In genomic region chr16:58032710-58033293, GRCh38 we compare ENCODE assay signal across 12 cellular contexts. TPM values are rescaled to one million over a fixed set of nuclear protein-coding genes. Genes with fewer than 3 reads are reported as not detected.
DNase-seq lines count a peak whose midpoint lies in the region; ATAC-seq and TF ChIP-seq lines count a peak whose summit lies in the region.
"Had no signal": no experiment of that assay in that cellular context is flagged by ENCODE, and none has a peak within 500 bp of the region (broad histone marks: within the 10 kb centered on the region; RNA-seq: fewer than 3 reads in every experiment).

No MANE protein-coding gene starts in this region.

- DNase-seq in NCI-H2227 (lab: John Stamatoyannopoulos, UW; ENCODE audit: unreplicated experiment): peak; percentile 47
- peak; percentile 79 for DNase-seq in chondrocyte (ENCODE audit: low spot score)
- DNase-seq in right lobe of liver: peak; percentile 88 to 97 (median 95)
- DNase-seq in substantia nigra (lab: John Stamatoyannopoulos, UW): peak in 39 of 49 donors; percentile 19 to 78 (median 58)
- no peak for DNase-seq in OCI-M2 (lab: John Stamatoyannopoulos, UW; ENCODE audit: unreplicated experiment)
- DNase-seq: NCI-H1694 treated with DMSO at 0.1 percent for 48 hours, T-helper 17 cell had no signal

- H3K27me3 Mint-ChIP-seq in chondrocyte (ENCODE audit: low read depth): no peaks in the 10 kb centered on the region
- H3K27me3 Mint-ChIP-seq: activated naive CD4-positive, alpha-beta T cell treated with anti-CD3 and anti-CD28 coated beads, Interleukin-2, amount 50 U/mL, for 24 hours; T-helper 17 cell had no signal

- TF ChIP-seq CTCF in chondrocyte (IDR thresholded peaks at IDR 0.05) (no peak), right lobe of liver (IDR thresholded peaks at IDR 0.05) (no peak)

- H3K4me1 ChIP-seq in right lobe of liver: peaks cover 0 to 63% (median 37%) of the 10 kb centered on the region in 4 donors

- H3K9me3 Mint-ChIP-seq in chondrocyte (ENCODE audit: low read depth): no peaks in the 10 kb centered on the region
- H3K9me3 Mint-ChIP-seq: activated naive CD4-positive, alpha-beta T cell treated with anti-CD3 and anti-CD28 coated beads, Interleukin-2, amount 50 U/mL, for 24 hours had no signal

- TF ChIP-seq POLR2A in right lobe of liver (IDR thresholded peaks at IDR 0.05): no peak

- peak; percentile 81 to 84 (median 82) for ATAC-seq in right lobe of liver
- no peak for ATAC-seq in HG02678 (IDR thresholded peaks at IDR 0.05; ENCODE audit: unreplicated experiment)
- ATAC-seq in HG03378 (IDR thresholded peaks at IDR 0.05; ENCODE audit: unreplicated experiment): no peak
- no peak for ATAC-seq in HG02973 (IDR thresholded peaks at IDR 0.05; ENCODE audit: unreplicated experiment)
- ATAC-seq: T-helper 17 cell had no signal

- H3K27me3 ChIP-seq in right lobe of liver: no peaks in the 10 kb centered on the region

- peak overlapping the region in 1 of 3 donors; percentile 7 for H3K4me3 ChIP-seq in right lobe of liver

- no peaks in the 10 kb centered on the region for H3K4me1 Mint-ChIP-seq in chondrocyte (ENCODE audit: low read depth)
- H3K4me1 Mint-ChIP-seq: activated naive CD4-positive, alpha-beta T cell treated with anti-CD3 and anti-CD28 coated beads, Interleukin-2, amount 50 U/mL, for 24 hours had no signal

- no peaks in the 10 kb centered on the region for H3K36me3 ChIP-seq in right lobe of liver

- no peaks in the 10 kb centered on the region for H3K9me3 ChIP-seq in right lobe of liver

- no CpG with 5 or more reads among the region's 15 CpGs for WGBS in right lobe of liver (ENCODE audit: insufficient coverage, low coverage, low lambda C conversion rate, missing lambda C conversion rate)

- H3K4me3 Mint-ChIP-seq in chondrocyte (ENCODE audit: unreplicated experiment): no peak overlapping the region
- H3K4me3 Mint-ChIP-seq: activated naive CD4-positive, alpha-beta T cell treated with anti-CD3 and anti-CD28 coated beads, Interleukin-2, amount 50 U/mL, for 24 hours; IgD-negative memory B cell; T-helper 17 cell had no signal

- intact Hi-C loops in right lobe of liver (cut with DNase I): no loop called here

- H3K27ac Mint-ChIP-seq in chondrocyte (ENCODE audit: unreplicated experiment): no peak overlapping the region
- H3K27ac Mint-ChIP-seq: activated naive CD4-positive, alpha-beta T cell treated with anti-CD3 and anti-CD28 coated beads, Interleukin-2, amount 50 U/mL, for 24 hours; IgD-negative memory B cell; T-helper 17 cell had no signal

- peak overlapping the region; percentile 17 to 70 (median 69) for H3K27ac ChIP-seq in right lobe of liver
- no peak overlapping the region for H3K27ac ChIP-seq in substantia nigra (ENCODE audit: low read depth, low read length, poor library complexity, severe bottlenecking)

- peaks cover 1% of the 10 kb centered on the region for H3K36me3 Mint-ChIP-seq in chondrocyte (ENCODE audit: low read depth)
- H3K36me3 Mint-ChIP-seq: activated naive CD4-positive, alpha-beta T cell treated with anti-CD3 and anti-CD28 coated beads, Interleukin-2, amount 50 U/mL, for 24 hours; IgD-negative memory B cell had no signal

RNA-seq across cellular contexts. Expression of gene MMP15, which starts 7.2 kb away (rescaled TPM):
- total RNA-seq in chondrocyte (5.9 to 12.0 TPM (median 11.2 TPM) in 3 replicates), right lobe of liver (10 to 100 TPM; 22.3 to 76.0 (median 35.2) TPM)

RNA-seq across cellular contexts. Expression of gene USB1, which starts 31.6 kb away (rescaled TPM):
- total RNA-seq in chondrocyte (37.9 to 46.0 TPM (median 41.5 TPM) in 3 replicates), right lobe of liver (10 to 100 TPM; 20.6 to 63.3 (median 25.9) TPM)

RNA-seq across cellular contexts. Expression of gene ZNF319, which starts 32.3 kb away (rescaled TPM):
- total RNA-seq in chondrocyte (9.2 to 12.0 TPM (median 11.9 TPM) in 3 replicates), right lobe of liver (1 to 10 TPM; 2.5 to 4.9 (median 3.4) TPM)

Comparison
In these comparisons a context has a peak if more than half of its experiments do, and no peak if none do; other contexts are left out.
1. ATAC-seq: peak in right lobe of liver (4 of 4); none in HG02678 (single experiment), HG03378 (single experiment) and HG02973 (single experiment).